In the genomic region with DNA sequence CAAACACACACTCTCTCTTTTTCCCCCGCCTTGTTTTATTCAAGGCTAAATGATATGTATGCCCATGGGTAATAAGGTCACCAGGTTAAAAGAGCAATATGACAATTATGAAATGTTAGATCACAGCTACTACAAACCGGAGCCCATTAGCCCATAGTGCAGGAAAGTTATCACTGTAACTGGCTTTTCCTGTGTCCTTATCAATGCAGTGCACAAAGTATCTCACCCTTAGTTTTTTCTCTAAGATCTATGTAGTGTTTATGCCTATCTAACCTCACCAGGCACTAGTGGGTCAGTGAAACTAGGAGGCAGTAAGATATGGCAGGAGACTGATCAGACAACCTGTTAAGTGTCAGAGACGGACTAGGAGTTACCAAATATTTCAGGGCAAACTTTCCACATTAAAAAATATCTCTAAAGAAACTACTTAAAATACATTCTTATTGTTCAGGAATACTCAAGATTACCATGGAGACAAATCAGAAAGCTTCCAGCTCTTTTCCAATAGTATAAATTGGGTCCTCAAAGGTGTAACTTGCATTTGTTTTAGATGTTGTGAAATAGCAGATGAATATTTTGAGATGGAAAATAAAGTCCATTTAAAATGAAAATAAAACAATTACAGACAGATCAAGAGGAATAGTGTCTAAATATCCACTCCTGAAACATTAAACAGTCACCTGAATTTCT, we compare ENCODE assay signal across 19 cellular contexts.
DNase-seq lines count a peak whose midpoint lies in the region; TF ChIP-seq lines count a peak whose summit lies in the region.
"Had no signal": no experiment of that assay in that cellular context is flagged by ENCODE, and none has a peak within 500 bp of the region (broad histone marks: within the 10 kb centered on the region; RNA-seq: fewer than 3 reads in every experiment).

No MANE protein-coding gene starts in this region.

- DNase-seq in HUDEP-2 (lab: John Stamatoyannopoulos, UW; ENCODE audit: unreplicated experiment in 76 of 76) = peak in 68 of 76 experiments; percentile 2 to 97 (median 73)
- peak; percentile 46 for DNase-seq in OCI-M2 (lab: John Stamatoyannopoulos, UW; ENCODE audit: unreplicated experiment)
- DNase-seq in endothelial cell (ENCODE audit: low spot score) = no peak
- no peak for DNase-seq in mesothelial cell of epicardium (ENCODE audit: low spot score in 2 of 2, unreplicated experiment in 2 of 2)
- DNase-seq in osteoblast (ENCODE audit: insufficient read length, low spot score, missing footprints) = no peak
- no peak for DNase-seq in DMS 273 treated with DMSO at 0.1 percent for 48 hours (lab: John Stamatoyannopoulos, UW)
- DNase-seq in NCI-H2107 treated with DMSO at 0.1 percent for 48 hours (lab: John Stamatoyannopoulos, UW; ENCODE audit: unreplicated experiment) = no peak
- DNase-seq: BE2C, COR-L47, DMS79 treated with DMSO at 0.1 percent for 48 hours, NCI-H1105, NCI-H146, NCI-H2029, NCI-H2171, NCI-H345, NCI-H524, NCI-H82, SHP77 had no signal

- H3K4me3 Mint-ChIP-seq in endothelial cell (ENCODE audit: unreplicated experiment) (no peak overlapping the region), mesothelial cell of epicardium (no peak overlapping the region)

- H3K4me1 Mint-ChIP-seq in endothelial cell (ENCODE audit: unreplicated experiment) (peaks cover 30% of the 10 kb centered on the region), mesothelial cell of epicardium (peaks cover 66% of the 10 kb centered on the region)

- peaks cover 7% of the 10 kb centered on the region for H3K36me3 Mint-ChIP-seq in endothelial cell (ENCODE audit: low read depth, unreplicated experiment)
- peaks cover 18% of the 10 kb centered on the region for H3K36me3 Mint-ChIP-seq in mesothelial cell of epicardium

- H3K9me3 ChIP-seq in osteoblast (ENCODE audit: low read depth, low read length) = no peaks in the 10 kb centered on the region
- H3K9me3 ChIP-seq: BE2C, HAP-1 had no signal

- H3K9me3 Mint-ChIP-seq in endothelial cell (ENCODE audit: unreplicated experiment) (no peaks in the 10 kb centered on the region), mesothelial cell of epicardium (peaks cover 10% of the 10 kb centered on the region)

- no peaks in the 10 kb centered on the region for H3K79me2 ChIP-seq in osteoblast (ENCODE audit: insufficient read depth, low read length)

- peaks cover 2% of the 10 kb centered on the region for H3K27me3 Mint-ChIP-seq in endothelial cell (ENCODE audit: unreplicated experiment)
- no peaks in the 10 kb centered on the region for H3K27me3 Mint-ChIP-seq in mesothelial cell of epicardium (ENCODE audit: low read depth)

- no peak overlapping the region for H3K4me3 ChIP-seq in osteoblast (ENCODE audit: insufficient read depth, low read length)
- H3K4me3 ChIP-seq: HAP-1 had no signal

- peaks cover 3% of the 10 kb centered on the region for H3K4me1 ChIP-seq in osteoblast (ENCODE audit: insufficient read depth, low read length)
- H3K4me1 ChIP-seq: BE2C, HAP-1 had no signal

- no peak overlapping the region for H3K27ac ChIP-seq in osteoblast (ENCODE audit: low read depth, low read length)

- H3K4me2 ChIP-seq in osteoblast (ENCODE audit: insufficient read depth, low read length) = no peak overlapping the region

- no peaks in the 10 kb centered on the region for H3K36me3 ChIP-seq in osteoblast (ENCODE audit: insufficient read depth, low read length)
- H3K36me3 ChIP-seq: BE2C, HAP-1 had no signal

- no peak for TF ChIP-seq CTCF in endothelial cell (IDR thresholded peaks at IDR 0.05; ENCODE audit: unreplicated experiment)
- TF ChIP-seq CTCF in mesothelial cell of epicardium (IDR thresholded peaks at IDR 0.05; ENCODE audit: unreplicated experiment) = no peak
- no peak for TF ChIP-seq CTCF in osteoblast (IDR thresholded peaks at IDR 0.05; ENCODE audit: extremely low read depth, low read depth, low read length)

- no peaks in the 10 kb centered on the region for H3K27me3 ChIP-seq in osteoblast (ENCODE audit: insufficient read depth, low read length)
- H3K27me3 ChIP-seq: BE2C had no signal

- H2AFZ ChIP-seq in osteoblast (ENCODE audit: low read length) = no peak overlapping the region

- H3K27ac Mint-ChIP-seq in endothelial cell (ENCODE audit: unreplicated experiment) (peak overlapping the region; percentile 20), mesothelial cell of epicardium (peak overlapping the region; percentile 92)

- H4K20me1 ChIP-seq in osteoblast (ENCODE audit: insufficient read depth, low read length) = no peaks in the 10 kb centered on the region

Comparison
In these comparisons a context has a peak if more than half of its experiments do, and no peak if none do; other contexts are left out.
1. DNase-seq: peak in HUDEP-2 (68 of 76) and OCI-M2 (single experiment); none in endothelial cell (single experiment), mesothelial cell of epicardium (0 of 2), osteoblast (single experiment), DMS 273 treated with DMSO at 0.1 percent for 48 hours (single experiment) and NCI-H2107 treated with DMSO at 0.1 percent for 48 hours (single experiment).